Comparison of ENCODE assay signal across 2 cellular contexts in the genomic region with DNA sequence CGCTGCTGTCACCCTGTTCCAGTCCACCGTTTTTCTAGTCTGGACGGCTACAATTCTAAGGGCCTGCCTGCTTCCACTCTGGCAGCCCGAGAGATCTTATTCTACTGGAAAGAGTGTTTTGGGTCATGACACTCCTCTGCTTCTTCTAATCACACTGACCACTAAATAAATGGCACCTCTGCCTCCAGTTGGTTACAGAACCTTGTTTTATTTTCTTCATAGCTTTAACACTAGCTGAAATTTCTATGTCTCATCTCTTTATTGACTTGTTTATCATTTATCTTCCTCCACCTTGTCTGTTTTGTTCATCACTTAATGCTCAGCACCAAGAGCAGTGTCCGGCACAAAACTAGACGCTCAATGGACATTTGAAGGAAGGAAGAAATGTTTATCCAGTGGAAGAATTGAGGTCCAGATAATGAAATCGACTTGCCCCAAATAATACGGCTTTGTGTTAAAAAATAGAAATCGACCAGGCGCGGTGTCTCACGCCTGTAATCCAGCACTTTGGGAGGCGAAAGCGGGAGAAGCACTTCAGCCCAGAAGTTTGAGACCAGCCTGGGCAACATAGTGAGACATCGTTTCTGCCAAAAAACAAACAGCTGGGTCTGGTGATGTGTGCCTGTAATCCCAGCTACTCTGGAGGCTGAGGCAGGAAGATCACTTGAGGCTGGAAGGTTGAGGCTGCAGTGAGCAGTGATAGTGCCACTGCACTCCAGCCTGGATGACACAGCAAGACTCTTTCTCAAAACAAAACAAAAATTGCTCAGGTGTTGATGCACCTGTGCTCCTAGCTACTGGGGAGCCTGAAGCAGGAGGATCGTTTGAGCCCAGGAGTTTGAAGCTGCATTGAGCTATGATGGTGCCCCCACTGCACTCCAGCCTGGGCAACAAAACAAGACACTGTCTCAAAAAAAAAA.
TF ChIP-seq lines count a peak whose summit lies in the region.

No MANE protein-coding gene starts in this region.

TF ChIP-seq in endothelial cell of umbilical vein, 7 proteins besides CTCF, POLR2A, EP300 and RAD21:
- TF ChIP-seq EZH2 (IDR thresholded peaks at IDR 0.05; ENCODE audit: borderline replicate concordance, low read depth, low read length, severe bottlenecking) (no peak), FOS (IDR thresholded peaks at IDR 0.05; ENCODE audit: borderline replicate concordance, insufficient read depth, low read length) (no peak), JUN (IDR thresholded peaks at IDR 0.05; ENCODE audit: borderline replicate concordance, insufficient read depth, insufficient read length, low read depth) (no peak), POLR2AphosphoS5 (IDR thresholded peaks at IDR 0.05; ENCODE audit: insufficient read depth, low read depth, low read length) (no peak), GATA2 (IDR thresholded peaks at IDR 0.05; ENCODE audit: insufficient read depth, insufficient read length, low read depth, low read length) (no peak), MYC (IDR thresholded peaks at IDR 0.05; ENCODE audit: low read depth, low read length) (no peak)
- TF ChIP-seq, protein P1, sequence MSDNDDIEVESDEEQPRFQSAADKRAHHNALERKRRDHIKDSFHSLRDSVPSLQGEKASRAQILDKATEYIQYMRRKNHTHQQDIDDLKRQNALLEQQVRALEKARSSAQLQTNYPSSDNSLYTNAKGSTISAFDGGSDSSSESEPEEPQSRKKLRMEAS (IDR thresholded peaks at IDR 0.05; ENCODE audit: insufficient read depth, insufficient read length): no peak

TF ChIP-seq in HEK293T, 16 proteins besides CTCF, POLR2A, EP300 and RAD21:
- no peak for TF ChIP-seq PKNOX1 (IDR thresholded peaks at IDR 0.05)
- TF ChIP-seq LEF1 (IDR thresholded peaks at IDR 0.05; ENCODE audit: borderline replicate concordance): no peak
- TF ChIP-seq ARNT (IDR thresholded peaks at IDR 0.05): no peak
- TF ChIP-seq FOXA1 (IDR thresholded peaks at IDR 0.05): no peak
- TF ChIP-seq HDGF (IDR thresholded peaks at IDR 0.05; ENCODE audit: borderline replicate concordance): no peak
- TF ChIP-seq L3MBTL2 (conservative IDR thresholded peaks at IDR 0.05): no peak
- TF ChIP-seq SUZ12 (IDR thresholded peaks at IDR 0.05): no peak
- TF ChIP-seq ELF4 (IDR thresholded peaks at IDR 0.05): no peak
- no peak for TF ChIP-seq FOXM1 (IDR thresholded peaks at IDR 0.05; ENCODE audit: borderline replicate concordance)
- TF ChIP-seq TARDBP (IDR thresholded peaks at IDR 0.05): no peak
- no peak for TF ChIP-seq ZNF384 (IDR thresholded peaks at IDR 0.05)
- no peak for TF ChIP-seq CTBP1 (IDR thresholded peaks at IDR 0.05; ENCODE audit: borderline replicate concordance)
- TF ChIP-seq FOXK2 (IDR thresholded peaks at IDR 0.05): no peak
- no peak for TF ChIP-seq NFRKB (IDR thresholded peaks at IDR 0.05)
- no peak for TF ChIP-seq BHLHE40 (IDR thresholded peaks at IDR 0.05; ENCODE audit: borderline replicate concordance)
- no peak for TF ChIP-seq SP1 (IDR thresholded peaks at IDR 0.05)
